ENCODE assay signal across 1 cellular context in the genomic region with DNA sequence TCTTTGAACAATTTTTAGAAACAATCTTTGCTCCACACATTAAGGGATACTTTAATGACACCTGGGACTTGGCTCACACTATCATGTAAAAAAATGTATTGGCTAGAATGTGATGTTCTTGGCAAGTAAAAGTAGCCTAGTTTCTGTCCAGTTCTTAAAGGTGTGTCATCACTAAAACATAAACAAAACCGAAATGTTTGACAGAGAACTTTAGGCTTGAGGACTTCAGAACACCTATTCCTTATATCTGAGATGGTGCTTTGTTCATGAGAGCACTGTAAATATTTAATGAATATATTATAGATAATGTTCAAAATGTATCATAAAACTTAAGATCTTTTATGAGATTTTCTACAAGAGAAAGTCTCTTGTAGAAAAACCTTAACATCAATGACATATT.
TF ChIP-seq lines count a peak whose summit lies in the region.

No MANE protein-coding gene starts in this region.

TF ChIP-seq in GM12878, 131 proteins besides CTCF, POLR2A, EP300 and RAD21 (continued from another document):
- TF ChIP-seq, protein P1, sequence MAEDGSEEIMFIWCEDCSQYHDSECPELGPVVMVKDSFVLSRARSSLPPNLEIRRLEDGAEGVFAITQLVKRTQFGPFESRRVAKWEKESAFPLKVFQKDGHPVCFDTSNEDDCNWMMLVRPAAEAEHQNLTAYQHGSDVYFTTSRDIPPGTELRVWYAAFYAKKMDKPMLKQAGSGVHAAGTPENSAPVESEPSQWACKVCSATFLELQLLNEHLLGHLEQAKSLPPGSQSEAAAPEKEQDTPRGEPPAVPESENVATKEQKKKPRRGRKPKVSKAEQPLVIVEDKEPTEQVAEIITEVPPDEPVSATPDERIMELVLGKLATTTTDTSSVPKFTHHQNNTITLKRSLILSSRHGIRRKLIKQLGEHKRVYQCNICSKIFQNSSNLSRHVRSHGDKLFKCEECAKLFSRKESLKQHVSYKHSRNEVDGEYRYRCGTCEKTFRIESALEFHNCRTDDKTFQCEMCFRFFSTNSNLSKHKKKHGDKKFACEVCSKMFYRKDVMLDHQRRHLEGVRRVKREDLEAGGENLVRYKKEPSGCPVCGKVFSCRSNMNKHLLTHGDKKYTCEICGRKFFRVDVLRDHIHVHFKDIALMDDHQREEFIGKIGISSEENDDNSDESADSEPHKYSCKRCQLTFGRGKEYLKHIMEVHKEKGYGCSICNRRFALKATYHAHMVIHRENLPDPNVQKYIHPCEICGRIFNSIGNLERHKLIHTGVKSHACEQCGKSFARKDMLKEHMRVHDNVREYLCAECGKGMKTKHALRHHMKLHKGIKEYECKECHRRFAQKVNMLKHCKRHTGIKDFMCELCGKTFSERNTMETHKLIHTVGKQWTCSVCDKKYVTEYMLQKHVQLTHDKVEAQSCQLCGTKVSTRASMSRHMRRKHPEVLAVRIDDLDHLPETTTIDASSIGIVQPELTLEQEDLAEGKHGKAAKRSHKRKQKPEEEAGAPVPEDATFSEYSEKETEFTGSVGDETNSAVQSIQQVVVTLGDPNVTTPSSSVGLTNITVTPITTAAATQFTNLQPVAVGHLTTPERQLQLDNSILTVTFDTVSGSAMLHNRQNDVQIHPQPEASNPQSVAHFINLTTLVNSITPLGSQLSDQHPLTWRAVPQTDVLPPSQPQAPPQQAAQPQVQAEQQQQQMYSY (CRISPR knock-in tag; IDR thresholded peaks at IDR 0.05): no peak
- TF ChIP-seq JUND (IDR thresholded peaks at IDR 0.05; ENCODE audit: low read depth, low read length) (no peak), ZNF207 (IDR thresholded peaks at IDR 0.05; ENCODE audit: borderline replicate concordance) (no peak), MXI1 (IDR thresholded peaks at IDR 0.05; ENCODE audit: low read depth, low read length) (no peak), HCFC1 (IDR thresholded peaks at IDR 0.05; ENCODE audit: low read length) (no peak), IKZF2 (IDR thresholded peaks at IDR 0.05) (no peak)
